In the genomic region with DNA sequence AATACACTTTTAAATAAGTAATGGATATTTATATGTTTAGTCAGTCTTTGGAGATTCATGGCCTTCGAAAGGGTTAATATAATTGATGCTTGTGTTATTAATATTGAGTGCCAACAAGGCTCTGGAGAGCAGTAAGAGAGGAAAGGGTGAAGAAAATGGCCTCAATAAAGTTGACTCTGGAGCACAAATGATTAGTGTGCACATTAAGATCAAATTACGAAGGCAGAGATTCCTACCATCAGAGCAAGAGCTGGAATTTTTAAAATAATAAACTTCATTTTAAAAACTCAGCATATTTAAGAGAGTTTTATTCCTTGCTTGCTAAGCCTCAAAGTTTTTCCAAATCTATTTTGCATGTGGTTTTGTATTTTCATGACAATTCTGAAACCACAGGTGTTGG, we compare ENCODE assay signal across 13 cellular contexts. TPM values are rescaled to one million over a fixed set of nuclear protein-coding genes. Genes with fewer than 3 reads are reported as not detected.
DNase-seq lines count a peak whose midpoint lies in the region; ATAC-seq, FAIRE-seq and TF ChIP-seq lines count a peak whose summit lies in the region.
"Had no signal": no experiment of that assay in that cellular context is flagged by ENCODE, and none has a peak within 500 bp of the region (broad histone marks: within the 10 kb centered on the region; RNA-seq: fewer than 3 reads in every experiment).

No MANE protein-coding gene starts in this region.

- H2AFZ ChIP-seq in SK-N-SH (ENCODE audit: low read depth), result 0 out of 2 replicates have a peak overlapping the region, but pooled peaks have one; percentile 8
- H2AFZ ChIP-seq in osteoblast (ENCODE audit: low read length), result no peak overlapping the region

- peak overlapping the region in 1 of 2 donors; percentile 40 for H3K27ac Mint-ChIP-seq in activated naive CD4-positive, alpha-beta T cell treated with anti-CD3 and anti-CD28 coated beads, Interleukin-2, amount 50 U/mL, for 72 hours
- no peak overlapping the region for H3K27ac Mint-ChIP-seq in CD8-positive, alpha-beta T cell
- H3K27ac Mint-ChIP-seq: activated CD8-positive, alpha-beta T cell treated with anti-CD3 and anti-CD28 coated beads for 36 hours; natural killer cell treated with Interleukin-12 subunit alpha and Interleukin-12 subunit beta and Interleukin-15 and Interleukin-18, amount 100 ng/mL, for 72 hours had no signal

- TF ChIP-seq CTCF in SK-N-SH (IDR thresholded peaks at IDR 0.05) (no peak), osteoblast (IDR thresholded peaks at IDR 0.05; ENCODE audit: extremely low read depth, low read depth, low read length) (no peak)
- TF ChIP-seq CTCF in CD8-positive, alpha-beta T cell (IDR thresholded peaks at IDR 0.05), result no peak

- POLR2A ChIA-PET in HEK293T (lab: Yijun Ruan, JAX), result no interaction called here
- POLR2A ChIA-PET in SK-N-SH (lab: Yijun Ruan, JAX), result no interaction called here
- POLR2A ChIA-PET in CD8-positive, alpha-beta T cell (lab: Charles Lee), result no interaction called here

- H4K20me1 ChIP-seq in SK-N-SH (ENCODE audit: insufficient read depth) (no peaks in the 10 kb centered on the region), osteoblast (ENCODE audit: insufficient read depth, low read length) (no peaks in the 10 kb centered on the region)

- peaks cover 7% of the 10 kb centered on the region for H3F3A ChIP-seq in SK-N-SH (replicated peaks; ENCODE audit: insufficient read depth)

- peaks cover 0 to 4% of the 10 kb centered on the region in 2 donors for H3K9me3 Mint-ChIP-seq in activated naive CD4-positive, alpha-beta T cell treated with anti-CD3 and anti-CD28 coated beads, Interleukin-2, amount 50 U/mL, for 72 hours
- H3K9me3 Mint-ChIP-seq in CD8-positive, alpha-beta T cell, result no peaks in the 10 kb centered on the region
- H3K9me3 Mint-ChIP-seq: activated CD8-positive, alpha-beta T cell treated with anti-CD3 and anti-CD28 coated beads for 36 hours; natural killer cell treated with Interleukin-12 subunit alpha and Interleukin-12 subunit beta and Interleukin-15 and Interleukin-18, amount 100 ng/mL, for 72 hours had no signal

- no peaks in the 10 kb centered on the region for H3K36me3 ChIP-seq in SK-N-SH (replicated peaks in 1 of 2; ENCODE audit: control insufficient read depth in 1 of 2, insufficient read depth in 2 of 2, low read length in 1 of 2)
- H3K36me3 ChIP-seq in osteoblast (ENCODE audit: insufficient read depth, low read length), result no peaks in the 10 kb centered on the region
- no peaks in the 10 kb centered on the region for H3K36me3 ChIP-seq in CD8-positive, alpha-beta T cell (ENCODE audit: insufficient read depth, low read length)

- H3K36me3 Mint-ChIP-seq in activated naive CD4-positive, alpha-beta T cell treated with anti-CD3 and anti-CD28 coated beads, Interleukin-2, amount 50 U/mL, for 72 hours, result no peaks in the 10 kb centered on the region
- no peaks in the 10 kb centered on the region for H3K36me3 Mint-ChIP-seq in CD8-positive, alpha-beta T cell
- H3K36me3 Mint-ChIP-seq: natural killer cell treated with Interleukin-12 subunit alpha and Interleukin-12 subunit beta and Interleukin-15 and Interleukin-18, amount 100 ng/mL, for 72 hours had no signal

- no peak for FAIRE-seq in urothelium cell line (lab: Jason Lieb, UNC)

- no peak overlapping the region for H3K9ac ChIP-seq in SK-N-SH

- no peaks in the 10 kb centered on the region for H3K9me3 ChIP-seq in SK-N-SH
- no peaks in the 10 kb centered on the region for H3K9me3 ChIP-seq in osteoblast (ENCODE audit: low read depth, low read length)
- no peaks in the 10 kb centered on the region for H3K9me3 ChIP-seq in CD8-positive, alpha-beta T cell (ENCODE audit: low read length)

- 91% methylated on average over 2 of the region's 2 CpGs for WGBS in SK-N-SH (ENCODE audit: low lambda C conversion rate)

- H3K27me3 ChIP-seq in SK-N-SH (ENCODE audit: insufficient read depth) (no peaks in the 10 kb centered on the region), osteoblast (ENCODE audit: insufficient read depth, low read length) (no peaks in the 10 kb centered on the region)
- H3K27me3 ChIP-seq in CD8-positive, alpha-beta T cell (ENCODE audit: insufficient read depth, low read length), result no peaks in the 10 kb centered on the region

- H3K4me1 ChIP-seq in SK-N-SH (ENCODE audit: control insufficient read depth in 1 of 2, insufficient read depth in 2 of 2, low read depth in 1 of 2, low read length in 1 of 2), result peaks cover 0 to 13% of the 10 kb centered on the region in 2 experiments; a peak in 1 of 4 replicates
- peaks cover 5% of the 10 kb centered on the region for H3K4me1 ChIP-seq in osteoblast (ENCODE audit: insufficient read depth, low read length)
- no peaks in the 10 kb centered on the region for H3K4me1 ChIP-seq in CD8-positive, alpha-beta T cell (ENCODE audit: insufficient read depth, low read length)

- TF ChIP-seq RAD21 in SK-N-SH (IDR thresholded peaks at IDR 0.05; ENCODE audit: low read length), result no peak

- DNase-seq in HEK293T (ENCODE audit: extremely low spot score), result no peak
- DNase-seq in SK-N-SH, result no peak
- no peak for DNase-seq in osteoblast (ENCODE audit: insufficient read length, low spot score, missing footprints)
- no peak for DNase-seq in activated naive CD4-positive, alpha-beta T cell treated with anti-CD3 and anti-CD28 coated beads, Interleukin-2, amount 50 U/mL, for 72 hours (ENCODE audit: low spot score in 2 of 2)
- no peak for DNase-seq in urothelium cell line (ENCODE audit: low spot score)
- DNase-seq in NCI-H1436 treated with DMSO at 0.1 percent for 48 hours (lab: John Stamatoyannopoulos, UW), result no peak
- DNase-seq in CD8-positive, alpha-beta T cell, result no peak
- DNase-seq: activated CD8-positive, alpha-beta T cell treated with anti-CD3 and anti-CD28 coated beads for 36 hours; H7; NCI-H1092 treated with DMSO at 0.1 percent for 48 hours had no signal

- H3K9me2 ChIP-seq in SK-N-SH, result no peaks in the 10 kb centered on the region

- peaks cover 4% of the 10 kb centered on the region for H3K4me1 Mint-ChIP-seq in CD8-positive, alpha-beta T cell (ENCODE audit: low read depth)

- H3K4me3 ChIP-seq in SK-N-SH (ENCODE audit: low read depth in 2 of 2, low read length in 1 of 2), result no peak overlapping the region
- no peak overlapping the region for H3K4me3 ChIP-seq in osteoblast (ENCODE audit: insufficient read depth, low read length)
- no peak overlapping the region for H3K4me3 ChIP-seq in CD8-positive, alpha-beta T cell (ENCODE audit: low read depth, low read length)
- H3K4me3 ChIP-seq: lung had no signal

- ATAC-seq in GM18502 (IDR thresholded peaks at IDR 0.05; ENCODE audit: poor library complexity, unreplicated experiment), result peak; percentile 6
- ATAC-seq in activated naive CD4-positive, alpha-beta T cell treated with anti-CD3 and anti-CD28 coated beads, Interleukin-2, amount 50 U/mL, for 72 hours, result no peak
- ATAC-seq in CD8-positive, alpha-beta T cell, result no peak
- ATAC-seq: activated CD8-positive, alpha-beta T cell treated with anti-CD3 and anti-CD28 coated beads for 36 hours; natural killer cell treated with Interleukin-12 subunit alpha and Interleukin-12 subunit beta and Interleukin-15 and Interleukin-18, amount 100 ng/mL, for 72 hours had no signal

- H3K4me3 Mint-ChIP-seq in CD8-positive, alpha-beta T cell, result no peak overlapping the region
- H3K4me3 Mint-ChIP-seq: activated CD8-positive, alpha-beta T cell treated with anti-CD3 and anti-CD28 coated beads for 36 hours; natural killer cell treated with Interleukin-12 subunit alpha and Interleukin-12 subunit beta and Interleukin-15 and Interleukin-18, amount 100 ng/mL, for 72 hours had no signal

- TF ChIP-seq EP300 in SK-N-SH (IDR thresholded peaks at IDR 0.05; ENCODE audit: borderline replicate concordance in 1 of 2, low read depth in 1 of 2, low read length in 1 of 2), result no peak

- H3K79me2 ChIP-seq in SK-N-SH (ENCODE audit: insufficient read depth) (peaks cover 21% of the 10 kb centered on the region; the same call in 1 of the 2 replicates), osteoblast (ENCODE audit: insufficient read depth, low read length) (peaks cover 35% of the 10 kb centered on the region)

- H3K27me3 Mint-ChIP-seq in CD8-positive, alpha-beta T cell (ENCODE audit: low read depth), result no peaks in the 10 kb centered on the region
- H3K27me3 Mint-ChIP-seq: activated CD8-positive, alpha-beta T cell treated with anti-CD3 and anti-CD28 coated beads for 36 hours; natural killer cell treated with Interleukin-12 subunit alpha and Interleukin-12 subunit beta and Interleukin-15 and Interleukin-18, amount 100 ng/mL, for 72 hours had no signal

- CTCF ChIA-PET in HEK293T (lab: Yijun Ruan, JAX) (no interaction called here), SK-N-SH (lab: Yijun Ruan, JAX) (no interaction called here)
- CTCF ChIA-PET in CD8-positive, alpha-beta T cell (lab: Charles Lee), result no interaction called here

- H3K4me2 ChIP-seq in SK-N-SH, result 0 out of 2 replicates have a peak overlapping the region, but pooled peaks have one; percentile 20
- peak overlapping the region; percentile 1 for H3K4me2 ChIP-seq in osteoblast (ENCODE audit: insufficient read depth, low read length)

- intact Hi-C loops in CD8-positive, alpha-beta T cell (cut with DNase I, micrococcal nuclease), result no loop called here

- H3K27ac ChIP-seq in SK-N-SH (ENCODE audit: low read depth in 2 of 2, low read length in 1 of 2), result no peak overlapping the region
- no peak overlapping the region for H3K27ac ChIP-seq in osteoblast (ENCODE audit: low read depth, low read length)
- no peak overlapping the region for H3K27ac ChIP-seq in CD8-positive, alpha-beta T cell (ENCODE audit: low read depth, low read length)

TF ChIP-seq in HEK293T, 16 proteins besides CTCF, POLR2A, EP300 and RAD21 (continues in another document):
- TF ChIP-seq TARDBP (IDR thresholded peaks at IDR 0.05), result no peak

TF ChIP-seq in SK-N-SH, 30 proteins besides CTCF, POLR2A, EP300 and RAD21 (continues in another document):
- TF ChIP-seq, protein P1, sequence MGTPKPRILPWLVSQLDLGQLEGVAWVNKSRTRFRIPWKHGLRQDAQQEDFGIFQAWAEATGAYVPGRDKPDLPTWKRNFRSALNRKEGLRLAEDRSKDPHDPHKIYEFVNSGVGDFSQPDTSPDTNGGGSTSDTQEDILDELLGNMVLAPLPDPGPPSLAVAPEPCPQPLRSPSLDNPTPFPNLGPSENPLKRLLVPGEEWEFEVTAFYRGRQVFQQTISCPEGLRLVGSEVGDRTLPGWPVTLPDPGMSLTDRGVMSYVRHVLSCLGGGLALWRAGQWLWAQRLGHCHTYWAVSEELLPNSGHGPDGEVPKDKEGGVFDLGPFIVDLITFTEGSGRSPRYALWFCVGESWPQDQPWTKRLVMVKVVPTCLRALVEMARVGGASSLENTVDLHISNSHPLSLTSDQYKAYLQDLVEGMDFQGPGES (IDR thresholded peaks at IDR 0.05; ENCODE audit: low read depth, low read length), result no peak
- TF ChIP-seq TAF1 (IDR thresholded peaks at IDR 0.05; ENCODE audit: borderline replicate concordance, low read depth, low read length) (no peak), GABPA (IDR thresholded peaks at IDR 0.05; ENCODE audit: low read depth) (no peak), NFIC (IDR thresholded peaks at IDR 0.05; ENCODE audit: borderline replicate concordance) (no peak)

RNA-seq across cellular contexts. Expression of a gene that starts 14.8 kb away (rescaled TPM):
- 4.5 and 5.9 TPM in 2 replicates for polyA plus RNA-seq in SK-N-SH (2012; rRNA removed)
- 8.5 and 11.2 TPM in 2 replicates for polyA plus RNA-seq in SK-N-SH (2012; cell fraction: cytosol; rRNA removed)
- polyA plus RNA-seq in SK-N-SH (2012; cell fraction: nucleus; rRNA removed), result 1.6 and 3.9 TPM in 2 replicates
- total RNA-seq in osteoblast, result 47.8 and 50.1 TPM in 2 replicates
- total RNA-seq in activated naive CD4-positive, alpha-beta T cell treated with anti-CD3 and anti-CD28 coated beads, Interleukin-2, amount 50 U/mL, for 72 hours, result 10 to 100 TPM in 1 of 2 donors, 1 to 10 TPM in 1; 6.0 to 11.2 TPM
- 1 to 10 TPM; 2.4 to 2.5 TPM for total RNA-seq in CD8-positive, alpha-beta T cell
